ENCODE assay signal across 1 cellular context in the genomic region with DNA sequence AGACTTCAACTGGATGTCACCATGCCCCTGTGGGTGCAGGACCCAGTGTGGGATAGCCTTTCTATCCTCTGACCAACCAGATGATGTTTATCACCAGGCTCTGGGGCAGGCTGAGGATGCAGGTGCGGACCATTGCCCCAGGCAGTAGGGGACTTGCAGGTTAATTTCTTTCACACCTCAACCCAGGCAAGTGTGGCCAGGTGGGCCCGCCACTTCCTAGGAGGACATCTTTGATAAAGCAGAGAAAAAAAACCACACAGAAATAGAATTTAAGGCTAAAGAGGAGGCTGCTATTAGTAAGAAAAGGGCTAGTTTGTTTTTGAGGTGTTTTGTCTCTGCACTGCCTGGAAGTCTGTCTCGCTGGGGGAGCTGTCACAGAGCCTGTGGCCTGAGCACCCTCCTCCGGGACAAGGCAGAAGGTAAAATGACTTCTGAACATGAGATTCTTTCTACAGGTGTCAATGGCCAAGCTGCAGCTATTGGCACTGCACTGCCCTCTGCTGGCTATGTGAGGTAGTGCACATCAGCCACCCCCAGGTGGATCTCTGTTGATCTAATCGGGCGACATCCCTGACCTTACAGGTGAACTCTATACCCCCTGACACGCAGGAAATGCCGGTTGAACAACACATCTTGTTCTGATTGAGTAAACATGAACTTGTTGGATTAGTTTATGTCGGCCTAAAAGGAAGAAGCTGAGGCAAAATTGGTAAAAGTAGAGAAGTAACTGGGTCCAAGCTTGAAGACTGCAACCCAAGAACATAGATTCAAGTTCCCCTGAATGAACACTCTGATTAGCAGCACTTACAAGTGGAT.
TF ChIP-seq lines count a peak whose summit lies in the region.

No MANE protein-coding gene starts in this region.

TF ChIP-seq in HEK293, 187 proteins besides CTCF, POLR2A, EP300 and RAD21 (continued from another document):
- TF ChIP-seq, protein P1, sequence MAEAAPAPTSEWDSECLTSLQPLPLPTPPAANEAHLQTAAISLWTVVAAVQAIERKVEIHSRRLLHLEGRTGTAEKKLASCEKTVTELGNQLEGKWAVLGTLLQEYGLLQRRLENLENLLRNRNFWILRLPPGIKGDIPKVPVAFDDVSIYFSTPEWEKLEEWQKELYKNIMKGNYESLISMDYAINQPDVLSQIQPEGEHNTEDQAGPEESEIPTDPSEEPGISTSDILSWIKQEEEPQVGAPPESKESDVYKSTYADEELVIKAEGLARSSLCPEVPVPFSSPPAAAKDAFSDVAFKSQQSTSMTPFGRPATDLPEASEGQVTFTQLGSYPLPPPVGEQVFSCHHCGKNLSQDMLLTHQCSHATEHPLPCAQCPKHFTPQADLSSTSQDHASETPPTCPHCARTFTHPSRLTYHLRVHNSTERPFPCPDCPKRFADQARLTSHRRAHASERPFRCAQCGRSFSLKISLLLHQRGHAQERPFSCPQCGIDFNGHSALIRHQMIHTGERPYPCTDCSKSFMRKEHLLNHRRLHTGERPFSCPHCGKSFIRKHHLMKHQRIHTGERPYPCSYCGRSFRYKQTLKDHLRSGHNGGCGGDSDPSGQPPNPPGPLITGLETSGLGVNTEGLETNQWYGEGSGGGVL (tag by site-specific recombination; IDR thresholded peaks at IDR 0.05) = no peak
- TF ChIP-seq ZEB2 (tag by site-specific recombination; IDR thresholded peaks at IDR 0.05) = peak; percentile 47; the same call in 1 of the 2 replicates
- TF ChIP-seq ZFP69B (tag by site-specific recombination; IDR thresholded peaks at IDR 0.05) = peak; percentile 65; the same call in 1 of the 2 replicates
- TF ChIP-seq, protein P2, sequence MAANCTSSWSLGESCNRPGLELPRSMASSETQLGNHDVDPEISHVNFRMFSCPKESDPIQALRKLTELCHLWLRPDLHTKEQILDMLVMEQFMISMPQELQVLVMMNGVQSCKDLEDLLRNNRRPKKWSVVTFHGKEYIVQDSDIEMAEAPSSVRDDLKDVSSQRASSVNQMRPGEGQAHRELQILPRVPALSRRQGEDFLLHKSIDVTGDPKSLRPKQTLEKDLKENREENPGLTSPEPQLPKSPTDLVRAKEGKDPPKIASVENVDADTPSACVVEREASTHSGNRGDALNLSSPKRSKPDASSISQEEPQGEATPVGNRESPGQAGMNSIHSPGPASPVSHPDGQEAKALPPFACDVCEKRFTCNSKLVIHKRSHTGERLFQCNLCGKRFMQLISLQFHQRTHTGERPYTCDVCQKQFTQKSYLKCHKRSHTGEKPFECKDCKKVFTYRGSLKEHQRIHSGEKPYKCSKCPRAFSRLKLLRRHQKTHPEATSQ (tag by site-specific recombination; IDR thresholded peaks at IDR 0.05) = no peak
- no peak for TF ChIP-seq ZNF664 (tag by site-specific recombination; IDR thresholded peaks at IDR 0.05)
- no peak for TF ChIP-seq ZNF138 (tag by site-specific recombination; IDR thresholded peaks at IDR 0.05; ENCODE audit: borderline replicate concordance)
- no peak for TF ChIP-seq ZNF776 (tag by site-specific recombination; IDR thresholded peaks at IDR 0.05; ENCODE audit: borderline replicate concordance)
- TF ChIP-seq SETDB1 (IDR thresholded peaks at IDR 0.05; ENCODE audit: insufficient read length, low read length) = no peak
- TF ChIP-seq, protein P3, sequence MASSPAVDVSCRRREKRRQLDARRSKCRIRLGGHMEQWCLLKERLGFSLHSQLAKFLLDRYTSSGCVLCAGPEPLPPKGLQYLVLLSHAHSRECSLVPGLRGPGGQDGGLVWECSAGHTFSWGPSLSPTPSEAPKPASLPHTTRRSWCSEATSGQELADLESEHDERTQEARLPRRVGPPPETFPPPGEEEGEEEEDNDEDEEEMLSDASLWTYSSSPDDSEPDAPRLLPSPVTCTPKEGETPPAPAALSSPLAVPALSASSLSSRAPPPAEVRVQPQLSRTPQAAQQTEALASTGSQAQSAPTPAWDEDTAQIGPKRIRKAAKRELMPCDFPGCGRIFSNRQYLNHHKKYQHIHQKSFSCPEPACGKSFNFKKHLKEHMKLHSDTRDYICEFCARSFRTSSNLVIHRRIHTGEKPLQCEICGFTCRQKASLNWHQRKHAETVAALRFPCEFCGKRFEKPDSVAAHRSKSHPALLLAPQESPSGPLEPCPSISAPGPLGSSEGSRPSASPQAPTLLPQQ (tag by site-specific recombination; IDR thresholded peaks at IDR 0.05) = peak; percentile 75
- no peak for TF ChIP-seq ZBTB17 (tag by site-specific recombination; IDR thresholded peaks at IDR 0.05)
- TF ChIP-seq, protein P4, sequence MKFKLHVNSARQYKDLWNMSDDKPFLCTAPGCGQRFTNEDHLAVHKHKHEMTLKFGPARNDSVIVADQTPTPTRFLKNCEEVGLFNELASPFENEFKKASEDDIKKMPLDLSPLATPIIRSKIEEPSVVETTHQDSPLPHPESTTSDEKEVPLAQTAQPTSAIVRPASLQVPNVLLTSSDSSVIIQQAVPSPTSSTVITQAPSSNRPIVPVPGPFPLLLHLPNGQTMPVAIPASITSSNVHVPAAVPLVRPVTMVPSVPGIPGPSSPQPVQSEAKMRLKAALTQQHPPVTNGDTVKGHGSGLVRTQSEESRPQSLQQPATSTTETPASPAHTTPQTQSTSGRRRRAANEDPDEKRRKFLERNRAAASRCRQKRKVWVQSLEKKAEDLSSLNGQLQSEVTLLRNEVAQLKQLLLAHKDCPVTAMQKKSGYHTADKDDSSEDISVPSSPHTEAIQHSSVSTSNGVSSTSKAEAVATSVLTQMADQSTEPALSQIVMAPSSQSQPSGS (tag by site-specific recombination; IDR thresholded peaks at IDR 0.05; ENCODE audit: low read depth) = no peak
- TF ChIP-seq, protein P5, sequence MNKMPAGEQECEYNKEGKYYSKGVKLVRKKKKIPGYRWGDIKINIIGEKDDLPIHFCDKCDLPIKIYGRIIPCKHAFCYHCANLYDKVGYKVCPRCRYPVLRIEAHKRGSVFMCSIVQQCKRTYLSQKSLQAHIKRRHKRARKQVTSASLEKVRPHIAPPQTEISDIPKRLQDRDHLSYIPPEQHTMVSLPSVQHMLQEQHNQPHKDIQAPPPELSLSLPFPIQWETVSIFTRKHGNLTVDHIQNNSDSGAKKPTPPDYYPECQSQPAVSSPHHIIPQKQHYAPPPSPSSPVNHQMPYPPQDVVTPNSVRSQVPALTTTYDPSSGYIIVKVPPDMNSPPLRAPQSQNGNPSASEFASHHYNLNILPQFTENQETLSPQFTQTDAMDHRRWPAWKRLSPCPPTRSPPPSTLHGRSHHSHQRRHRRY (tag by site-specific recombination; IDR thresholded peaks at IDR 0.05) = no peak
- no peak for TF ChIP-seq ZNF677 (tag by site-specific recombination; IDR thresholded peaks at IDR 0.05)
- no peak for TF ChIP-seq ZNF132 (tag by site-specific recombination; IDR thresholded peaks at IDR 0.05; ENCODE audit: borderline replicate concordance)
- no peak for TF ChIP-seq SP3 (tag by site-specific recombination; IDR thresholded peaks at IDR 0.05)
- no peak for TF ChIP-seq ZNF423 (tag by site-specific recombination; IDR thresholded peaks at IDR 0.05)
- no peak for TF ChIP-seq ZNF19 (tag by site-specific recombination; IDR thresholded peaks at IDR 0.05; ENCODE audit: low read depth)
- TF ChIP-seq, protein P6, sequence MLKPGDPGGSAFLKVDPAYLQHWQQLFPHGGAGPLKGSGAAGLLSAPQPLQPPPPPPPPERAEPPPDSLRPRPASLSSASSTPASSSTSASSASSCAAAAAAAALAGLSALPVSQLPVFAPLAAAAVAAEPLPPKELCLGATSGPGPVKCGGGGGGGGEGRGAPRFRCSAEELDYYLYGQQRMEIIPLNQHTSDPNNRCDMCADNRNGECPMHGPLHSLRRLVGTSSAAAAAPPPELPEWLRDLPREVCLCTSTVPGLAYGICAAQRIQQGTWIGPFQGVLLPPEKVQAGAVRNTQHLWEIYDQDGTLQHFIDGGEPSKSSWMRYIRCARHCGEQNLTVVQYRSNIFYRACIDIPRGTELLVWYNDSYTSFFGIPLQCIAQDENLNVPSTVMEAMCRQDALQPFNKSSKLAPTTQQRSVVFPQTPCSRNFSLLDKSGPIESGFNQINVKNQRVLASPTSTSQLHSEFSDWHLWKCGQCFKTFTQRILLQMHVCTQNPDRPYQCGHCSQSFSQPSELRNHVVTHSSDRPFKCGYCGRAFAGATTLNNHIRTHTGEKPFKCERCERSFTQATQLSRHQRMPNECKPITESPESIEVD (tag by site-specific recombination; IDR thresholded peaks at IDR 0.05) = no peak
- no peak for TF ChIP-seq ZNF514 (tag by site-specific recombination; IDR thresholded peaks at IDR 0.05)
- TF ChIP-seq SCRT2 (tag by site-specific recombination; IDR thresholded peaks at IDR 0.05) = peak; percentile 96
- peak; percentile 23; the same call in 1 of the 2 replicates for TF ChIP-seq GLIS1 (tag by site-specific recombination; IDR thresholded peaks at IDR 0.05)
- no peak for TF ChIP-seq ZNF549 (tag by site-specific recombination; IDR thresholded peaks at IDR 0.05)
- no peak for TF ChIP-seq ZNF324 (tag by site-specific recombination; IDR thresholded peaks at IDR 0.05)
- TF ChIP-seq SP2 (tag by site-specific recombination; IDR thresholded peaks at IDR 0.05) = no peak
- TF ChIP-seq ZNF660 (tag by site-specific recombination; IDR thresholded peaks at IDR 0.05) = peak; percentile 55; the same call in 1 of the 2 replicates
- TF ChIP-seq ZNF792 (tag by site-specific recombination; IDR thresholded peaks at IDR 0.05) = no peak
- no peak for TF ChIP-seq KLF16 (tag by site-specific recombination; IDR thresholded peaks at IDR 0.05)
- TF ChIP-seq, protein P7, sequence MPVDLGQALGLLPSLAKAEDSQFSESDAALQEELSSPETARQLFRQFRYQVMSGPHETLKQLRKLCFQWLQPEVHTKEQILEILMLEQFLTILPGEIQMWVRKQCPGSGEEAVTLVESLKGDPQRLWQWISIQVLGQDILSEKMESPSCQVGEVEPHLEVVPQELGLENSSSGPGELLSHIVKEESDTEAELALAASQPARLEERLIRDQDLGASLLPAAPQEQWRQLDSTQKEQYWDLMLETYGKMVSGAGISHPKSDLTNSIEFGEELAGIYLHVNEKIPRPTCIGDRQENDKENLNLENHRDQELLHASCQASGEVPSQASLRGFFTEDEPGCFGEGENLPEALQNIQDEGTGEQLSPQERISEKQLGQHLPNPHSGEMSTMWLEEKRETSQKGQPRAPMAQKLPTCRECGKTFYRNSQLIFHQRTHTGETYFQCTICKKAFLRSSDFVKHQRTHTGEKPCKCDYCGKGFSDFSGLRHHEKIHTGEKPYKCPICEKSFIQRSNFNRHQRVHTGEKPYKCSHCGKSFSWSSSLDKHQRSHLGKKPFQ (tag by site-specific recombination; IDR thresholded peaks at IDR 0.05) = no peak
